ENCODE assay signal across 11 cellular contexts in genomic region chr19:42485036-42485435, GRCh38. TPM values are rescaled to one million over a fixed set of nuclear protein-coding genes. Genes with fewer than 3 reads are reported as not detected.
DNase-seq lines count a peak whose midpoint lies in the region; ATAC-seq, FAIRE-seq and TF ChIP-seq lines count a peak whose summit lies in the region.
"Not testable (repeated sequence)": the region's sequence is repeated elsewhere in the genome, so short reads cannot be mapped to it uniquely, and the experiment has no call there.
"Had no signal": no experiment of that assay in that cellular context is flagged by ENCODE, and none has a peak within 500 bp of the region (broad histone marks: within the 10 kb centered on the region; RNA-seq: fewer than 3 reads in every experiment).

No MANE protein-coding gene starts in this region.

- H3K4ac ChIP-seq in trophoblast cell (ENCODE audit: low read depth, low read length): not testable (repeated sequence)

- TF ChIP-seq POLR2A in A549 (IDR thresholded peaks at IDR 0.05; ENCODE audit: low read length); K562 (conservative IDR thresholded peaks at IDR 0.05); HepG2 (IDR thresholded peaks at IDR 0.05; ENCODE audit: insufficient read depth in 1 of 2, low read depth in 2 of 2, low read length in 2 of 2): not testable (repeated sequence)

- not testable (repeated sequence) for H2AFZ ChIP-seq in K562 (ENCODE audit: low read depth, low read length); HepG2 (ENCODE audit: low read length); trophoblast cell (ENCODE audit: insufficient read depth, low read length, poor library complexity)

- H3K9ac ChIP-seq in K562 (ENCODE audit: insufficient read depth in 1 of 2, low read depth in 2 of 2, low read length in 2 of 2); trophoblast cell (ENCODE audit: low read length): not testable (repeated sequence)
- 0 out of 2 replicates have a peak overlapping the region, but pooled peaks have one; percentile 8 for H3K9ac ChIP-seq in HepG2 (ENCODE audit: insufficient read depth, low read depth, low read length)

- not testable (repeated sequence) for H4K20me1 ChIP-seq in K562 (replicated peaks; ENCODE audit: control insufficient read depth, insufficient read depth, low read length); HepG2 (ENCODE audit: insufficient read depth, low read length)

- H2BK120ac ChIP-seq in trophoblast cell (ENCODE audit: insufficient read depth, low read length, poor library complexity): not testable (repeated sequence)

- not testable (repeated sequence) for H3K18ac ChIP-seq in trophoblast cell (ENCODE audit: low read length)

- not testable (repeated sequence) for H2BK12ac ChIP-seq in trophoblast cell (ENCODE audit: low read length)

- H3K23ac ChIP-seq in trophoblast cell (ENCODE audit: low read length): not testable (repeated sequence)

- ATAC-seq in A549, K562, HepG2: not testable (repeated sequence)

- not testable (repeated sequence) for H3K9me1 ChIP-seq in K562 (ENCODE audit: control insufficient read depth, insufficient read depth, low read length)

- H3K4me1 ChIP-seq in A549 (peaks cover 28% of the 10 kb centered on the region), HepG2 (ENCODE audit: insufficient read depth, low read length) (peaks cover 89% of the 10 kb centered on the region), trophoblast cell (ENCODE audit: control insufficient read depth in 1 of 2, insufficient read depth in 2 of 2, low read length in 2 of 2) (peaks cover 10 to 17% of the 10 kb centered on the region in 2 experiments)
- not testable (repeated sequence) for H3K4me1 ChIP-seq in K562 (replicated peaks in 1 of 2; ENCODE audit: control insufficient read depth in 2 of 2, insufficient read depth in 2 of 2, low read length in 2 of 2)

- H4K8ac ChIP-seq in trophoblast cell (ENCODE audit: low read depth, low read length): not testable (repeated sequence)

- in situ Hi-C loops in K562 (cut with MboI); HepG2 (cut with HindIII; ENCODE audit: extremely low pct_ligation_motif_present, low pct_unique_long_range_greater_than_20kb): not testable (repeated sequence)

- not testable (repeated sequence) for H4K91ac ChIP-seq in trophoblast cell (ENCODE audit: low read depth, low read length)

- H3K14ac ChIP-seq in trophoblast cell (ENCODE audit: low read length): not testable (repeated sequence)

- not testable (repeated sequence) for H3K4me2 ChIP-seq in A549; K562 (ENCODE audit: insufficient read depth, low read length); HepG2 (ENCODE audit: low read depth, low read length); trophoblast cell (ENCODE audit: low read length)

- not testable (repeated sequence) for TF ChIP-seq RAD21 in A549 (conservative IDR thresholded peaks at IDR 0.05 in 1 of 2, IDR thresholded peaks at IDR 0.05 in 1 of 2); K562 (CRISPR knock-in tag; conservative IDR thresholded peaks at IDR 0.05 in 1 of 2, IDR thresholded peaks at IDR 0.05 in 1 of 2); HepG2 (CRISPR knock-in tag; IDR thresholded peaks at IDR 0.05)

- not testable (repeated sequence) for H3K27me3 ChIP-seq in K562 (ENCODE audit: control insufficient read depth in 2 of 2, insufficient read depth in 2 of 2, low read length in 2 of 2); HepG2 (ENCODE audit: control insufficient read depth in 1 of 2, insufficient read depth in 2 of 2, low read length in 2 of 2); trophoblast cell (ENCODE audit: insufficient read depth, low read length)

- peak; percentile 100 for FAIRE-seq in A549 (lab: Jason Lieb, UNC)
- FAIRE-seq in GM18507 (lab: Jason Lieb, UNC): peak; percentile 65
- peak; percentile 51 for FAIRE-seq in HTR-8/SVneo (lab: Jason Lieb, UNC)
- peak; percentile 26 for FAIRE-seq in K562 (lab: Jason Lieb, UNC)
- FAIRE-seq in HepG2 (lab: Jason Lieb, UNC): not testable (repeated sequence)

- not testable (repeated sequence) for H3K79me2 ChIP-seq in K562 (ENCODE audit: control insufficient read depth, insufficient read depth, low read length); HepG2 (ENCODE audit: insufficient read depth, low read length); trophoblast cell (ENCODE audit: control insufficient read depth, insufficient read depth, low read length, poor library complexity)

- not testable (repeated sequence) for H3K27ac ChIP-seq in A549; K562 (ENCODE audit: extremely low read depth, low read depth, low read length)
- H3K27ac ChIP-seq in HepG2 (ENCODE audit: extremely low read length, insufficient read depth, low read length): peak overlapping the region; percentile 13
- peak overlapping the region; percentile 56 for H3K27ac ChIP-seq in trophoblast cell (ENCODE audit: low read depth, low read length)

- not testable (repeated sequence) for TF ChIP-seq EP300 in A549 (IDR thresholded peaks at IDR 0.05); K562 (IDR thresholded peaks at IDR 0.05; ENCODE audit: low read length); HepG2 (IDR thresholded peaks at IDR 0.05; ENCODE audit: low read depth in 2 of 2, low read length in 2 of 2); HepG2 (CRISPR knock-in tag; IDR thresholded peaks at IDR 0.05; ENCODE audit: borderline replicate concordance)

- not testable (repeated sequence) for H3K36me3 ChIP-seq in K562 (ENCODE audit: control insufficient read depth, insufficient read depth, low read length); HepG2 (replicated peaks in 1 of 2; ENCODE audit: control insufficient read depth in 1 of 2, insufficient read depth in 2 of 2, low read length in 2 of 2); trophoblast cell (ENCODE audit: control insufficient read depth in 1 of 2, insufficient read depth in 2 of 2, low read length in 2 of 2)

- POLR2A ChIA-PET in A549 (lab: Yijun Ruan, JAX); K562 (lab: Yijun Ruan, JAX): not testable (repeated sequence)
- POLR2A ChIA-PET in HepG2 (lab: Yijun Ruan, JAX): interaction anchor here (2.5 to 3.2 kb wide), 2 partner anchors 12 to 43 kb away, joined by 10 to 12 read pairs; partner anchors contain the start of gene CEACAM1

- H2BK5ac ChIP-seq in trophoblast cell (ENCODE audit: low read depth, low read length, poor library complexity): not testable (repeated sequence)

- not testable (repeated sequence) for DNase-seq in A549 (ENCODE audit: low read depth in 1 of 2, low spot score in 1 of 2); GM18507 (ENCODE audit: extremely low spot score, insufficient read length, low read depth); HTR-8/SVneo (ENCODE audit: insufficient read length, low spot score); K562 (ENCODE audit: extremely low read depth in 1 of 4, low spot score in 3 of 4); HepG2 (ENCODE audit: low spot score)
- peak; percentile 16 for DNase-seq in epithelial cell of esophagus (ENCODE audit: low read depth)
- peak; percentile 63 to 82 for DNase-seq in trophoblast cell

- not testable (repeated sequence) for H4K12ac ChIP-seq in trophoblast cell (ENCODE audit: low read depth, low read length)

- intact Hi-C loops in K562 (cut with micrococcal nuclease); HepG2 (cut with micrococcal nuclease; ENCODE audit: unreplicated experiment): not testable (repeated sequence)

- not testable (repeated sequence) for TF ChIP-seq CTCF in A549 (IDR thresholded peaks at IDR 0.05); K562 (IDR thresholded peaks at IDR 0.05 in 2 of 3, conservative IDR thresholded peaks at IDR 0.05 in 1 of 3; ENCODE audit: insufficient read depth in 2 of 3, low read depth in 1 of 3, low read length in 3 of 3); epithelial cell of esophagus (IDR thresholded peaks at IDR 0.05; ENCODE audit: insufficient read depth, low read depth, low read length, missing control alignments); HepG2 (CRISPR knock-in tag; IDR thresholded peaks at IDR 0.05)

- BruUV-seq in K562 (replicated peaks; lab: Mats Ljungman, UMichigan); HepG2 (replicated peaks; lab: Mats Ljungman, UMichigan): not testable (repeated sequence)

- H3K9me3 ChIP-seq in A549; K562 (replicated peaks; ENCODE audit: control insufficient read depth, insufficient read depth, low read depth, low read length); HepG2 (ENCODE audit: low read length); trophoblast cell (ENCODE audit: insufficient read depth, low read depth, low read length): not testable (repeated sequence)

- H3K4me3 ChIP-seq in A549; K562; epithelial cell of esophagus (ENCODE audit: low read length); HepG2 (replicated peaks in 1 of 3; ENCODE audit: insufficient read depth in 1 of 3, low read depth in 2 of 3, low read length in 3 of 3); trophoblast cell (ENCODE audit: low read depth, low read length): not testable (repeated sequence)

- H2AK5ac ChIP-seq in trophoblast cell (ENCODE audit: low read length): not testable (repeated sequence)

- H3K79me1 ChIP-seq in trophoblast cell (ENCODE audit: low read length): not testable (repeated sequence)

- CTCF ChIA-PET in A549 (lab: Yijun Ruan, JAX): interaction anchor here (0.8 to 2.7 kb wide), 6 partner anchors 9 to 45 kb away, joined by 3 to 23 read pairs (median 5); no protein-coding TSS in a partner anchor
- CTCF ChIA-PET in K562 (lab: Yijun Ruan, JAX; ENCODE audit: low intra/inter-chr PET ratio); HepG2 (lab: Yijun Ruan, JAX; ENCODE audit: low intra/inter-chr PET ratio, low total read pairs): not testable (repeated sequence)

- 79% methylated on average over 4 of the region's 4 CpGs for WGBS in A549 (ENCODE audit: missing lambda C conversion rate)
- 3% methylated on average over 4 of the region's 4 CpGs for WGBS in K562 (ENCODE audit: insufficient coverage, low coverage, missing lambda C conversion rate)
- WGBS in HepG2 (ENCODE audit: low lambda C conversion rate): 92% methylated on average over 4 of the region's 4 CpGs
- WGBS in trophoblast cell (ENCODE audit: extremely low coverage, insufficient coverage, insufficient read length): no CpG with 5 or more reads among the region's 4 CpGs

RNA-seq across cellular contexts. Expression of gene CXCL17, which starts 42.3 kb away (rescaled TPM):
- polyA plus RNA-seq in A549 (2011; rRNA removed): 0.13 and 0.14 TPM in 2 replicates
- polyA plus RNA-seq in A549 (2012; cell fraction: cytosol; rRNA removed): 0.08 and 0.09 TPM in 2 replicates
- polyA plus RNA-seq in A549 (2012; cell fraction: nucleus; rRNA removed): not detected in 2 replicates
- not detected in 3 replicates for polyA plus RNA-seq in A549 (2017; fragmentation: RNase III; extraction: RNeasy Plus Mini Kit Qiagen cat#74134 plus additional on column Dnase treatment)
- polyA minus RNA-seq in A549 (2011; rRNA and poly(A)+ RNA removed): not detected in 2 replicates
- not detected in 2 replicates for total RNA-seq in K562 (2011; cell fraction: chromatin; rRNA removed; ENCODE audit: low replicate concordance)
- not detected in 2 replicates for total RNA-seq in K562 (2011; cell fraction: nucleolus; rRNA removed)
- total RNA-seq in K562 (2011; cell fraction: nucleoplasm; rRNA removed): not detected in 2 replicates
- total RNA-seq in K562 (2014; rRNA removed): not detected in 2 replicates
- not detected in 2 replicates for total RNA-seq in K562 (2014; rRNA removed; fragmentation: Illumina TruSeq; extraction: Trizol)
- total RNA-seq in K562 (2015; rRNA removed; fragmentation: Illumina TruSeq; extraction: Trizol): not detected in 2 replicates
- not detected in 2 replicates for total RNA-seq in K562 (2021)
- polyA plus RNA-seq in K562 (2011; rRNA removed): not detected in 2 replicates
- not detected in 2 replicates for polyA plus RNA-seq in K562 (2011; cell fraction: cytosol; rRNA removed)
- not detected in 2 replicates for polyA plus RNA-seq in K562 (2011; cell fraction: nucleus; rRNA removed)
- 0.14 and 0.19 TPM in 2 replicates for polyA plus RNA-seq in K562 (2012)
- 0.10 TPM in 1 of 2 replicates, not detected in the other for polyA plus RNA-seq in K562 (2014; fragmentation: Illumina TruSeq; extraction: Trizol)
- polyA plus RNA-seq in K562 (2014; fragmentation: Nextera tagmentation; extraction: Ambion mirVana): under 1 TPM in 1 of 2 experiments, not detected in 1; 0.15 TPM
- not detected in 2 replicates for polyA plus RNA-seq in K562 (2014; rRNA removed)
- polyA minus RNA-seq in K562 (2011; rRNA and poly(A)+ RNA removed): not detected in 2 replicates
- not detected in 2 replicates for polyA minus RNA-seq in K562 (2011; cell fraction: cytosol; rRNA and poly(A)+ RNA removed)
- polyA minus RNA-seq in K562 (2011; cell fraction: nucleus; rRNA and poly(A)+ RNA removed): not detected in 2 replicates
- not detected in 2 replicates for total RNA-seq in HepG2 (2016; rRNA removed; fragmentation: Illumina TruSeq; extraction: Trizol)
- total RNA-seq in HepG2 (2016; cell fraction: cytosol; rRNA removed; fragmentation: Illumina TruSeq; extraction: Trizol; ENCODE audit: low read depth): not detected in 2 replicates
- not detected in 2 replicates for total RNA-seq in HepG2 (2016; cell fraction: insoluble cytoplasmic fraction; rRNA removed; fragmentation: Illumina TruSeq; extraction: Trizol)
- total RNA-seq in HepG2 (2016; cell fraction: membrane; rRNA removed; fragmentation: Illumina TruSeq; extraction: Trizol): not detected in 2 replicates
- not detected in 2 replicates for total RNA-seq in HepG2 (2016; cell fraction: nucleus; rRNA removed; fragmentation: Illumina TruSeq; extraction: Trizol)
- polyA plus RNA-seq in HepG2 (2011; rRNA removed): 0.10 and 0.12 TPM in 2 replicates
- polyA plus RNA-seq in HepG2 (2011; cell fraction: cytosol; rRNA removed): 0.06 and 0.07 TPM in 2 replicates
- not detected in 2 replicates for polyA plus RNA-seq in HepG2 (2011; cell fraction: nucleus; rRNA removed)
- 0.23 TPM in 1 of 2 replicates, not detected in the other for polyA plus RNA-seq in HepG2 (2012)
- polyA plus RNA-seq in HepG2 (2016; cell fraction: cytosol; fragmentation: Illumina TruSeq; extraction: Trizol; ENCODE audit: low read depth): not detected in 2 replicates
- polyA plus RNA-seq in HepG2 (2016; cell fraction: insoluble cytoplasmic fraction; fragmentation: Illumina TruSeq; extraction: Trizol; ENCODE audit: low read depth): not detected in 2 replicates
- polyA plus RNA-seq in HepG2 (2016; cell fraction: membrane; fragmentation: Illumina TruSeq; extraction: Trizol; ENCODE audit: low read depth): not detected in 2 replicates
- not detected in 2 replicates for polyA plus RNA-seq in HepG2 (2016; cell fraction: nucleus; fragmentation: Illumina TruSeq; extraction: Trizol; ENCODE audit: insufficient read depth, low read depth)
- polyA minus RNA-seq in HepG2 (2011; rRNA and poly(A)+ RNA removed; ENCODE audit: low replicate concordance): not detected in 2 replicates
- polyA minus RNA-seq in HepG2 (2011; cell fraction: cytosol; rRNA and poly(A)+ RNA removed): not detected in 2 replicates
- not detected in 2 replicates for polyA minus RNA-seq in HepG2 (2011; cell fraction: nucleus; rRNA and poly(A)+ RNA removed)
- 1.4 and 1.9 TPM in 2 replicates for polyA plus RNA-seq in trophoblast cell (2013)
- total RNA-seq: CD4-positive, alpha-beta T cell; CD8-positive, alpha-beta memory T cell; H7 had no signal
- polyA plus RNA-seq: CD14-positive monocyte; CD8-positive, alpha-beta memory T cell had no signal

RNA-seq across cellular contexts. Expression of gene CEACAM1, which starts 43.2 kb away (rescaled TPM):
- polyA plus RNA-seq in A549 (2011; rRNA removed) (8.9 and 10.1 TPM in 2 replicates), A549 (2017; fragmentation: RNase III; extraction: RNeasy Plus Mini Kit Qiagen cat#74134 plus additional on column Dnase treatment) (0.43 to 0.88 TPM (median 0.52 TPM) in 3 replicates), K562 (2011; rRNA removed) (0.15 TPM in 1 of 2 replicates, not detected in the other), K562 (2014; fragmentation: Illumina TruSeq; extraction: Trizol) (0.12 TPM in 1 of 2 replicates, not detected in the other), K562 (2014; fragmentation: Nextera tagmentation; extraction: Ambion mirVana) (under 1 TPM in 1 of 2 experiments, not detected in 1; 0.10 TPM), K562 (2014; rRNA removed) (0.05 and 0.77 TPM in 2 replicates), HepG2 (2011; rRNA removed) (272 and 332 TPM in 2 replicates)
- 0.54 and 0.87 TPM in 2 replicates for polyA plus RNA-seq in A549 (2012; cell fraction: cytosol; rRNA removed)
- polyA plus RNA-seq in A549 (2012; cell fraction: nucleus; rRNA removed): 0.91 TPM in 2 replicates
- polyA minus RNA-seq in A549 (2011; rRNA and poly(A)+ RNA removed): 5.6 and 6.7 TPM in 2 replicates
- 0.40 and 0.42 TPM in 2 replicates for total RNA-seq in K562 (2011; cell fraction: chromatin; rRNA removed; ENCODE audit: low replicate concordance)
- 0.39 and 0.50 TPM in 2 replicates for total RNA-seq in K562 (2011; cell fraction: nucleolus; rRNA removed)
- total RNA-seq in K562 (2011; cell fraction: nucleoplasm; rRNA removed): 0.69 TPM in 1 of 2 replicates, not detected in the other
- total RNA-seq in K562 (2014; rRNA removed) (0.05 TPM in 1 of 2 replicates, not detected in the other), K562 (2014; rRNA removed; fragmentation: Illumina TruSeq; extraction: Trizol) (0.11 TPM in 1 of 2 replicates, not detected in the other), K562 (2015; rRNA removed; fragmentation: Illumina TruSeq; extraction: Trizol) (0.04 and 0.15 TPM in 2 replicates), K562 (2021) (0.16 and 0.36 TPM in 2 replicates), HepG2 (2016; rRNA removed; fragmentation: Illumina TruSeq; extraction: Trizol) (9.6 and 13.5 TPM in 2 replicates)
- polyA plus RNA-seq in K562 (2011; cell fraction: cytosol; rRNA removed): 0.04 TPM in 1 of 2 replicates, not detected in the other
- 0.28 TPM in 1 of 2 replicates, not detected in the other for polyA plus RNA-seq in K562 (2011; cell fraction: nucleus; rRNA removed)
- polyA plus RNA-seq in K562 (2012): 0.62 and 2.0 TPM in 2 replicates
- not detected in 2 replicates for polyA minus RNA-seq in K562 (2011; rRNA and poly(A)+ RNA removed)
- 1.2 TPM in 1 of 2 replicates, not detected in the other for polyA minus RNA-seq in K562 (2011; cell fraction: cytosol; rRNA and poly(A)+ RNA removed)
- polyA minus RNA-seq in K562 (2011; cell fraction: nucleus; rRNA and poly(A)+ RNA removed): 0.13 TPM in 1 of 2 replicates, not detected in the other
- 2.4 and 3.1 TPM in 2 replicates for total RNA-seq in HepG2 (2016; cell fraction: cytosol; rRNA removed; fragmentation: Illumina TruSeq; extraction: Trizol; ENCODE audit: low read depth)
- 8.3 and 13.2 TPM in 2 replicates for total RNA-seq in HepG2 (2016; cell fraction: insoluble cytoplasmic fraction; rRNA removed; fragmentation: Illumina TruSeq; extraction: Trizol)
- total RNA-seq in HepG2 (2016; cell fraction: membrane; rRNA removed; fragmentation: Illumina TruSeq; extraction: Trizol): 7.7 and 9.3 TPM in 2 replicates
- total RNA-seq in HepG2 (2016; cell fraction: nucleus; rRNA removed; fragmentation: Illumina TruSeq; extraction: Trizol): 22.7 and 31.8 TPM in 2 replicates
- polyA plus RNA-seq in HepG2 (2011; cell fraction: cytosol; rRNA removed): 102 and 103 TPM in 2 replicates
- 369 and 382 TPM in 2 replicates for polyA plus RNA-seq in HepG2 (2011; cell fraction: nucleus; rRNA removed)
- polyA plus RNA-seq in HepG2 (2012): 97.8 and 119 TPM in 2 replicates
- polyA plus RNA-seq in HepG2 (2016; cell fraction: cytosol; fragmentation: Illumina TruSeq; extraction: Trizol; ENCODE audit: low read depth): 4.9 and 5.5 TPM in 2 replicates
- 23.8 and 26.6 TPM in 2 replicates for polyA plus RNA-seq in HepG2 (2016; cell fraction: insoluble cytoplasmic fraction; fragmentation: Illumina TruSeq; extraction: Trizol; ENCODE audit: low read depth)
- 8.8 and 10.6 TPM in 2 replicates for polyA plus RNA-seq in HepG2 (2016; cell fraction: membrane; fragmentation: Illumina TruSeq; extraction: Trizol; ENCODE audit: low read depth)
- 77.3 and 85.7 TPM in 2 replicates for polyA plus RNA-seq in HepG2 (2016; cell fraction: nucleus; fragmentation: Illumina TruSeq; extraction: Trizol; ENCODE audit: insufficient read depth, low read depth)
- polyA minus RNA-seq in HepG2 (2011; rRNA and poly(A)+ RNA removed; ENCODE audit: low replicate concordance): 0.07 and 87.5 TPM in 2 replicates
- 61.3 and 65.7 TPM in 2 replicates for polyA minus RNA-seq in HepG2 (2011; cell fraction: cytosol; rRNA and poly(A)+ RNA removed)
- polyA minus RNA-seq in HepG2 (2011; cell fraction: nucleus; rRNA and poly(A)+ RNA removed): 122 and 160 TPM in 2 replicates
- polyA plus RNA-seq in trophoblast cell (2013): 19.0 and 21.0 TPM in 2 replicates

RNA-seq across cellular contexts. Expression of gene LIPE, which starts 57.8 kb away (rescaled TPM):
- polyA plus RNA-seq in A549 (2011; rRNA removed) (1.6 and 2.6 TPM in 2 replicates), A549 (2017; fragmentation: RNase III; extraction: RNeasy Plus Mini Kit Qiagen cat#74134 plus additional on column Dnase treatment) (2.5 to 3.2 TPM (median 2.7 TPM) in 3 replicates), K562 (2011; rRNA removed) (not detected in 2 replicates), K562 (2014; fragmentation: Illumina TruSeq; extraction: Trizol) (not detected in 2 replicates), K562 (2014; fragmentation: Nextera tagmentation; extraction: Ambion mirVana) (not detected), K562 (2014; rRNA removed) (not detected in 2 replicates), HepG2 (2011; rRNA removed) (0.20 TPM in 1 of 2 replicates, not detected in the other)
- polyA plus RNA-seq in A549 (2012; cell fraction: cytosol; rRNA removed): 4.3 and 6.6 TPM in 2 replicates
- polyA plus RNA-seq in A549 (2012; cell fraction: nucleus; rRNA removed): 8.5 and 10.1 TPM in 2 replicates
- 2.3 and 3.4 TPM in 2 replicates for polyA minus RNA-seq in A549 (2011; rRNA and poly(A)+ RNA removed)
- not detected in 2 replicates for total RNA-seq in K562 (2011; cell fraction: chromatin; rRNA removed; ENCODE audit: low replicate concordance)
- not detected in 2 replicates for total RNA-seq in K562 (2011; cell fraction: nucleolus; rRNA removed)
- total RNA-seq in K562 (2011; cell fraction: nucleoplasm; rRNA removed): not detected in 2 replicates
- total RNA-seq in K562 (2014; rRNA removed) (not detected in 2 replicates), K562 (2014; rRNA removed; fragmentation: Illumina TruSeq; extraction: Trizol) (not detected in 2 replicates), K562 (2015; rRNA removed; fragmentation: Illumina TruSeq; extraction: Trizol) (not detected in 2 replicates), K562 (2021) (0.22 and 0.27 TPM in 2 replicates), HepG2 (2016; rRNA removed; fragmentation: Illumina TruSeq; extraction: Trizol) (not detected in 2 replicates)
- not detected in 2 replicates for polyA plus RNA-seq in K562 (2011; cell fraction: cytosol; rRNA removed)
- not detected in 2 replicates for polyA plus RNA-seq in K562 (2011; cell fraction: nucleus; rRNA removed)
- polyA plus RNA-seq in K562 (2012): 0.05 and 0.43 TPM in 2 replicates
- polyA minus RNA-seq in K562 (2011; rRNA and poly(A)+ RNA removed): not detected in 2 replicates
- polyA minus RNA-seq in K562 (2011; cell fraction: cytosol; rRNA and poly(A)+ RNA removed): not detected in 2 replicates
- polyA minus RNA-seq in K562 (2011; cell fraction: nucleus; rRNA and poly(A)+ RNA removed): not detected in 2 replicates
- not detected in 2 replicates for total RNA-seq in HepG2 (2016; cell fraction: cytosol; rRNA removed; fragmentation: Illumina TruSeq; extraction: Trizol; ENCODE audit: low read depth)
- not detected in 2 replicates for total RNA-seq in HepG2 (2016; cell fraction: insoluble cytoplasmic fraction; rRNA removed; fragmentation: Illumina TruSeq; extraction: Trizol)
- not detected in 2 replicates for total RNA-seq in HepG2 (2016; cell fraction: membrane; rRNA removed; fragmentation: Illumina TruSeq; extraction: Trizol)
- total RNA-seq in HepG2 (2016; cell fraction: nucleus; rRNA removed; fragmentation: Illumina TruSeq; extraction: Trizol): not detected in 2 replicates
- 0.08 and 0.13 TPM in 2 replicates for polyA plus RNA-seq in HepG2 (2011; cell fraction: cytosol; rRNA removed)
- 0.03 TPM in 1 of 2 replicates, not detected in the other for polyA plus RNA-seq in HepG2 (2011; cell fraction: nucleus; rRNA removed)
- 0.13 and 0.15 TPM in 2 replicates for polyA plus RNA-seq in HepG2 (2012)
- polyA plus RNA-seq in HepG2 (2016; cell fraction: cytosol; fragmentation: Illumina TruSeq; extraction: Trizol; ENCODE audit: low read depth): not detected in 2 replicates
- polyA plus RNA-seq in HepG2 (2016; cell fraction: insoluble cytoplasmic fraction; fragmentation: Illumina TruSeq; extraction: Trizol; ENCODE audit: low read depth): not detected in 2 replicates
- polyA plus RNA-seq in HepG2 (2016; cell fraction: membrane; fragmentation: Illumina TruSeq; extraction: Trizol; ENCODE audit: low read depth): not detected in 2 replicates
- not detected in 2 replicates for polyA plus RNA-seq in HepG2 (2016; cell fraction: nucleus; fragmentation: Illumina TruSeq; extraction: Trizol; ENCODE audit: insufficient read depth, low read depth)
- polyA minus RNA-seq in HepG2 (2011; rRNA and poly(A)+ RNA removed; ENCODE audit: low replicate concordance): not detected in 2 replicates
- not detected in 2 replicates for polyA minus RNA-seq in HepG2 (2011; cell fraction: cytosol; rRNA and poly(A)+ RNA removed)
- not detected in 2 replicates for polyA minus RNA-seq in HepG2 (2011; cell fraction: nucleus; rRNA and poly(A)+ RNA removed)
- polyA plus RNA-seq in trophoblast cell (2013): 0.92 and 1.0 TPM in 2 replicates
- polyA plus RNA-seq: CD14-positive monocyte had no signal
